In genomic region chr5:17288570-17288969, GRCh38 we compare ENCODE assay signal across 8 cellular contexts.
"Had no signal": no experiment of that assay in that cellular context is flagged by ENCODE, and none has a peak within 500 bp of the region (broad histone marks: within the 10 kb centered on the region; RNA-seq: fewer than 3 reads in every experiment).

No MANE protein-coding gene starts in this region.

- DNase-seq: GDM1, GF-D8 had no signal

- FAIRE-seq: G401.6, GM12891, GM12892, GM18507, GM19239 had no signal

- H3K4me3 ChIP-seq: GM12878 had no signal

- ATAC-seq: GM12878 had no signal
